In genomic region chr4:56475917-56476316, GRCh38 we compare ENCODE assay signal across 16 cellular contexts. TPM values are rescaled to one million over a fixed set of nuclear protein-coding genes. Genes with fewer than 3 reads are reported as not detected.
A peak's percentile ranks its signal among the peaks of the same experiment; 100 is the strongest.
DNase-seq lines count a peak whose midpoint lies in the region; ATAC-seq and TF ChIP-seq lines count a peak whose summit lies in the region.
"Had no signal": no experiment of that assay in that cellular context is flagged by ENCODE, and none has a peak within 500 bp of the region (broad histone marks: within the 10 kb centered on the region; RNA-seq: fewer than 3 reads in every experiment).

No MANE protein-coding gene starts in this region.

- 0 out of 2 replicates have a peak, but pooled peaks cover 4% of the 10 kb centered on the region for H3F3A ChIP-seq in DOHH2 (ENCODE audit: control insufficient read depth, insufficient read depth)

- H3K36me3 ChIP-seq in DOHH2 (ENCODE audit: control insufficient read depth, low read length), result peaks cover 89% of the 10 kb centered on the region

- no peak overlapping the region for H3K4me3 Mint-ChIP-seq in endothelial cell (ENCODE audit: unreplicated experiment)
- H3K4me3 Mint-ChIP-seq: type B pancreatic cell had no signal

- ATAC-seq in GM19324 (IDR thresholded peaks at IDR 0.05; ENCODE audit: low FRiP score, unreplicated experiment), result peak; percentile 70
- peak; percentile 89 for ATAC-seq in HG02571 (IDR thresholded peaks at IDR 0.05; ENCODE audit: unreplicated experiment)
- ATAC-seq in HG03378 (IDR thresholded peaks at IDR 0.05; ENCODE audit: unreplicated experiment), result peak; percentile 50
- ATAC-seq: A549 had no signal

- DNase-seq in dedifferentiated amniotic fluid mesenchymal stem cell (ENCODE audit: extremely low spot score), result no peak
- DNase-seq in posterior vena cava (ENCODE audit: low spot score), result no peak
- DNase-seq in ureter (ENCODE audit: low spot score), result no peak
- DNase-seq in endothelial cell (ENCODE audit: low spot score), result no peak
- DNase-seq: Caco-2, NCI-H1092, NCI-H510A had no signal

- H3K27ac Mint-ChIP-seq in endothelial cell (ENCODE audit: unreplicated experiment), result no peak overlapping the region
- H3K27ac Mint-ChIP-seq: type B pancreatic cell had no signal

- H3K4me1 ChIP-seq in DOHH2 (ENCODE audit: control insufficient read depth, low read length), result peaks cover 13% of the 10 kb centered on the region
- H3K4me1 ChIP-seq: A549, Caco-2, esophagus muscularis mucosa had no signal

- TF ChIP-seq CTCF in DOHH2 (IDR thresholded peaks at IDR 0.05; ENCODE audit: low read depth, low read length, poor library complexity, severe bottlenecking) (no peak), endothelial cell (IDR thresholded peaks at IDR 0.05; ENCODE audit: unreplicated experiment) (no peak)

- peak overlapping the region; percentile 43 for H3K4me2 ChIP-seq in DOHH2 (ENCODE audit: low read length)
- H3K4me2 ChIP-seq: A549 had no signal

- H3K4me3 ChIP-seq in DOHH2 (ENCODE audit: low read length), result no peak overlapping the region; the same call in 1 of the 2 replicates
- H3K4me3 ChIP-seq: A549, esophagus muscularis mucosa, HAP-1, lung had no signal

- peak overlapping the region; percentile 54 for H3K27ac ChIP-seq in DOHH2 (ENCODE audit: low read depth, low read length)
- H3K27ac ChIP-seq: A549, esophagus muscularis mucosa had no signal

- H3K36me3 Mint-ChIP-seq in endothelial cell (ENCODE audit: low read depth, unreplicated experiment), result peaks cover 26% of the 10 kb centered on the region

- no peaks in the 10 kb centered on the region for H3K4me1 Mint-ChIP-seq in endothelial cell (ENCODE audit: unreplicated experiment)

- no peaks in the 10 kb centered on the region for H3K9me2 ChIP-seq in DOHH2 (replicated peaks; ENCODE audit: control insufficient read depth, low read length)

- H3K79me2 ChIP-seq in DOHH2 (ENCODE audit: control insufficient read depth, low read length), result peaks cover 14% of the 10 kb centered on the region

- H3K9me3 Mint-ChIP-seq in endothelial cell (ENCODE audit: unreplicated experiment), result no peaks in the 10 kb centered on the region
- H3K9me3 Mint-ChIP-seq: type B pancreatic cell had no signal

- H3K9me3 ChIP-seq in DOHH2 (ENCODE audit: control insufficient read depth, insufficient read depth, low read length), result no peaks in the 10 kb centered on the region
- H3K9me3 ChIP-seq: A549, Caco-2, esophagus muscularis mucosa, HAP-1 had no signal

- H3K27me3 Mint-ChIP-seq in endothelial cell (ENCODE audit: unreplicated experiment), result no peaks in the 10 kb centered on the region
- H3K27me3 Mint-ChIP-seq: type B pancreatic cell had no signal

- H4K20me1 ChIP-seq in DOHH2 (ENCODE audit: control insufficient read depth, insufficient read depth, low read depth, low read length), result no peaks in the 10 kb centered on the region

- intact Hi-C loops in posterior vena cava (cut with DNase I), result no loop called here

- no peaks in the 10 kb centered on the region for H3K27me3 ChIP-seq in DOHH2 (ENCODE audit: control insufficient read depth, low read length)
- H3K27me3 ChIP-seq: esophagus muscularis mucosa had no signal

RNA-seq across cellular contexts. Expression of gene SRP72, which starts 8.5 kb away (rescaled TPM):
- 10 to 100 TPM; 87.5 to 95.3 TPM for total RNA-seq in posterior vena cava
- total RNA-seq in ureter, result 108 TPM
- total RNA-seq in endothelial cell (ENCODE audit: unreplicated experiment), result 142 TPM

RNA-seq across cellular contexts. Expression of gene ARL9, which starts 29.7 kb away (rescaled TPM):
- total RNA-seq in posterior vena cava (under 1 TPM; 0.32 to 0.48 TPM), ureter (1.3 TPM), endothelial cell (ENCODE audit: unreplicated experiment) (not detected)
- total RNA-seq: lung had no signal

RNA-seq across cellular contexts. Expression of gene PAICS, which starts 39.9 kb away (rescaled TPM):
- 10 to 100 TPM; 31.6 to 37.7 TPM for total RNA-seq in posterior vena cava
- total RNA-seq in ureter, result 80.8 TPM
- 74.8 TPM for total RNA-seq in endothelial cell (ENCODE audit: unreplicated experiment)

RNA-seq across cellular contexts. Expression of gene PPAT, which starts 40.5 kb away (rescaled TPM):
- 1 to 10 TPM; 4.8 to 5.9 TPM for total RNA-seq in posterior vena cava
- total RNA-seq in ureter, result 14.0 TPM
- total RNA-seq in endothelial cell (ENCODE audit: unreplicated experiment), result 13.3 TPM
